1 cellular context compared by ENCODE assay signal in genomic region chr11:69925366-69926196, GRCh38.
TF ChIP-seq lines count a peak whose summit lies in the region.

No MANE protein-coding gene starts in this region.

TF ChIP-seq in SK-N-SH treated with all-trans-retinoic acid at 6 μM for 48 hours, 23 proteins besides CTCF, POLR2A, EP300 and RAD21 (continued from another document):
- TF ChIP-seq CREB5 (CRISPR knock-in tag; IDR thresholded peaks at IDR 0.05; ENCODE audit: low read depth) = no peak
- TF ChIP-seq ARNTL (CRISPR knock-in tag; IDR thresholded peaks at IDR 0.05; ENCODE audit: borderline replicate concordance, low read depth) = no peak
- TF ChIP-seq ZC3H10 (CRISPR knock-in tag; IDR thresholded peaks at IDR 0.05) = no peak
- TF ChIP-seq ZFP3 (CRISPR knock-in tag; IDR thresholded peaks at IDR 0.05) = no peak
- no peak for TF ChIP-seq BACH2 (CRISPR knock-in tag; IDR thresholded peaks at IDR 0.05; ENCODE audit: borderline replicate concordance)
- no peak for TF ChIP-seq RARB (CRISPR knock-in tag; IDR thresholded peaks at IDR 0.05)
- no peak for TF ChIP-seq ZFP30 (CRISPR knock-in tag; IDR thresholded peaks at IDR 0.05)
- no peak for TF ChIP-seq PPARA (CRISPR knock-in tag; IDR thresholded peaks at IDR 0.05; ENCODE audit: borderline replicate concordance)
- no peak for TF ChIP-seq TCF4 (CRISPR knock-in tag; IDR thresholded peaks at IDR 0.05; ENCODE audit: borderline replicate concordance)
